ENCODE assay signal across 34 cellular contexts in genomic region chr18:49230331-49230730, GRCh38.
"Had no signal": no experiment of that assay in that cellular context is flagged by ENCODE, and none has a peak within 500 bp of the region (broad histone marks: within the 10 kb centered on the region; RNA-seq: fewer than 3 reads in every experiment).

No MANE protein-coding gene starts in this region.

- H3K4me3 Mint-ChIP-seq: activated CD4-positive, alpha-beta memory T cell treated with anti-CD3 and anti-CD28 coated beads for 36 hours; activated CD4-positive, alpha-beta T cell treated with anti-CD3 and anti-CD28 coated beads, Interleukin-2, amount 10 ng/mL, durations not matched to agents 24 days and 14 days; activated naive CD4-positive, alpha-beta T cell treated with anti-CD3 and anti-CD28 coated beads, Interleukin-2, amount 10 ng/mL, durations not matched to agents 7 days and 5 days; activated naive CD8-positive, alpha-beta T cell treated with anti-CD3 and anti-CD28 coated beads, Interleukin-2, amount 10 ng/mL, durations not matched to agents 7 days and 5 days; activated T-helper 1 cell treated with anti-CD3 and anti-CD28 coated beads, Interleukin-12 subunit alpha, Interleukin-12 subunit beta, Interleukin-2, Interleukin-4 antibody, amounts not matched to agents 30 ng/mL and 10 ng/mL and 1 ng/mL, durations not matched to agents 14 hours and 24 hours and 36 hours; dendritic cell treated with granulocyte-macrophage colony-stimulating factor and Interleukin-4, amounts not matched to agents 40 ng/mL and 50 ng/mL, for 4 days; endodermal cell; naive thymus-derived CD4-positive, alpha-beta T cell; neural crest cell; stimulated activated memory B cell treated with anti-CD40 and anti-IgM and Interleukin-4, amounts not matched to agents 10 μg/mL and 1 μg/mL and 100 μg/mL, for 72 hours; stimulated activated naive CD8-positive, alpha-beta T cell treated with anti-CD3 and anti-CD28 coated beads, Interleukin-15, amount 100 ng/mL, for 72 hours; type B pancreatic cell had no signal

- H3K27me3 Mint-ChIP-seq: activated CD4-positive, alpha-beta memory T cell treated with anti-CD3 and anti-CD28 coated beads for 36 hours; activated CD4-positive, alpha-beta T cell treated with anti-CD3 and anti-CD28 coated beads, Interleukin-2, amount 10 ng/mL, durations not matched to agents 24 days and 14 days; activated naive CD4-positive, alpha-beta T cell treated with anti-CD3 and anti-CD28 coated beads, Interleukin-2, amount 10 ng/mL, durations not matched to agents 7 days and 5 days; activated naive CD8-positive, alpha-beta T cell treated with anti-CD3 and anti-CD28 coated beads, Interleukin-2, amount 10 ng/mL, durations not matched to agents 7 days and 5 days; naive thymus-derived CD4-positive, alpha-beta T cell; stimulated activated memory B cell treated with anti-CD40 and anti-IgM and Interleukin-4, amounts not matched to agents 10 μg/mL and 1 μg/mL and 100 μg/mL, for 72 hours; stimulated activated naive CD8-positive, alpha-beta T cell treated with anti-CD3 and anti-CD28 coated beads, Interleukin-15, amount 100 ng/mL, for 72 hours; type B pancreatic cell had no signal

- DNase-seq: activated CD4-positive, alpha-beta memory T cell treated with anti-CD3 and anti-CD28 coated beads for 36 hours; activated CD4-positive, alpha-beta T cell treated with anti-CD3 and anti-CD28 coated beads, Interleukin-2, amount 10 ng/mL, durations not matched to agents 24 days and 14 days; activated CD8-positive, alpha-beta memory T cell treated with anti-CD3 and anti-CD28 coated beads, Interleukin-2, amount 50 U/mL, for 4 hours; activated effector memory CD4-positive, alpha-beta T cell treated with anti-CD3 and anti-CD28 coated beads, Interleukin-2, amount 50 U/mL, for 16 hours; activated naive CD4-positive, alpha-beta T cell treated with anti-CD3 and anti-CD28 coated beads, Interleukin-2, amount 10 ng/mL, durations not matched to agents 7 days and 5 days; activated naive CD8-positive, alpha-beta T cell treated with anti-CD3 and anti-CD28 coated beads, Interleukin-2, amount 10 ng/mL, durations not matched to agents 7 days and 5 days; activated T-cell treated with anti-CD3 and anti-CD28 coated beads, Interleukin-2, amount 50 U/mL, for 1 hour; central memory CD4-positive, alpha-beta T cell; endodermal cell; glutamatergic neuron; left ventricle myocardium inferior; mammary epithelial cell; midbrain; naive thymus-derived CD4-positive, alpha-beta T cell; nucleus accumbens; pancreas; retina; small intestine; stimulated activated CD4-positive, alpha-beta T cell treated with anti-CD3 and anti-CD28 coated beads, Interleukin-4, amount 100 ng/mL, for 4 hours; stimulated activated CD8-positive, alpha-beta memory T cell treated with anti-CD3 and anti-CD28 coated beads, Interleukin-4, amount 100 ng/mL, for 48 hours; stimulated activated naive CD8-positive, alpha-beta T cell treated with anti-CD3 and anti-CD28 coated beads, Interleukin-15, amount 100 ng/mL, for 72 hours; substantia nigra; T-helper 9 cell; uterus; WERI-Rb-1 had no signal

- H3K4me1 Mint-ChIP-seq: endodermal cell; neural crest cell; stimulated activated memory B cell treated with anti-CD40 and anti-IgM and Interleukin-4, amounts not matched to agents 10 μg/mL and 1 μg/mL and 100 μg/mL, for 72 hours had no signal

- ATAC-seq: activated CD4-positive, CD25-positive, alpha-beta regulatory T cell treated with anti-CD3 and anti-CD28 coated beads, Interleukin-2, amount 50 U/mL, for 24 hours; esophagus mucosa; naive thymus-derived CD4-positive, alpha-beta T cell; pancreas; sciatic nerve; stimulated activated memory B cell treated with anti-CD40 and anti-IgM and Interleukin-4, amounts not matched to agents 10 μg/mL and 1 μg/mL and 100 μg/mL, for 72 hours; stimulated activated naive CD8-positive, alpha-beta T cell treated with anti-CD3 and anti-CD28 coated beads, Interleukin-15, amount 100 ng/mL, for 72 hours had no signal

- H3K4me3 ChIP-seq: left ventricle myocardium inferior, pancreas, prostate gland, uterus had no signal

- H3K27ac Mint-ChIP-seq: activated CD4-positive, alpha-beta memory T cell treated with anti-CD3 and anti-CD28 coated beads for 36 hours; activated CD4-positive, alpha-beta T cell treated with anti-CD3 and anti-CD28 coated beads, Interleukin-2, amount 10 ng/mL, durations not matched to agents 24 days and 14 days; activated naive CD4-positive, alpha-beta T cell treated with anti-CD3 and anti-CD28 coated beads, Interleukin-2, amount 10 ng/mL, durations not matched to agents 7 days and 5 days; activated naive CD8-positive, alpha-beta T cell treated with anti-CD3 and anti-CD28 coated beads, Interleukin-2, amount 10 ng/mL, durations not matched to agents 7 days and 5 days; activated T-helper 1 cell treated with anti-CD3 and anti-CD28 coated beads, Interleukin-12 subunit alpha, Interleukin-12 subunit beta, Interleukin-2, Interleukin-4 antibody, amounts not matched to agents 30 ng/mL and 10 ng/mL and 1 ng/mL, durations not matched to agents 14 hours and 24 hours and 36 hours; dendritic cell treated with granulocyte-macrophage colony-stimulating factor and Interleukin-4, amounts not matched to agents 40 ng/mL and 50 ng/mL, for 4 days; endodermal cell; stimulated activated memory B cell treated with anti-CD40 and anti-IgM and Interleukin-4, amounts not matched to agents 10 μg/mL and 1 μg/mL and 100 μg/mL, for 72 hours; stimulated activated naive CD8-positive, alpha-beta T cell treated with anti-CD3 and anti-CD28 coated beads, Interleukin-15, amount 100 ng/mL, for 72 hours; type B pancreatic cell had no signal

- H3K9me3 ChIP-seq: left ventricle myocardium inferior, pancreas, prostate gland, uterus had no signal
